29 cellular contexts compared by ENCODE assay signal in the genomic region with DNA sequence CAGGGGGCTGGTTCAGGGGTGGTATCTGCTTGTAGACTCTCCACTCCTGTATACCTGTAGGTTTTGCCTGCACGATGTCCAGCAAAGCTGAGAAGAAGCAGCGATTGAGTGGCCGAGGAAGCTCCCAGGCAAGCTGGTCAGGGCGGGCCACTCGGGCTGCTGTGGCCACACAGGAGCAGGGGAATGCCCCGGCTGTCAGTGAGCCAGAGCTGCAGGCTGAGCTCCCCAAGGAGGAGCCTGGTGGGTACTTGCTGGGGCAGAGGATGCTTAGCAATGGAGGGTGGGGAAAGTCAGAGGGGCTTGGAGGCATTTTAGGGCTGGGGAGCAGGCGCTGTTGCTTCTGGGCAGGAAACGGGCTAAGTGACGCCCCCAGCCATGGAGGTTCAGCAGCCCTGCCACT. TPM values are rescaled to one million over a fixed set of nuclear protein-coding genes. Genes with fewer than 3 reads are reported as not detected.
"Had no signal": no experiment of that assay in that cellular context is flagged by ENCODE, and none has a peak within 500 bp of the region (broad histone marks: within the 10 kb centered on the region; RNA-seq: fewer than 3 reads in every experiment).

No MANE protein-coding gene starts in this region.

- H3K36me3 ChIP-seq: colonic mucosa, esophagus squamous epithelium, heart right ventricle, lower lobe of right lung, prostate gland, right atrium auricular region, suprapubic skin, thyroid gland had no signal

- DNase-seq: central memory CD4-positive, alpha-beta T cell; colonic mucosa; effector memory CD4-positive, alpha-beta T cell; erythroblast; esophagus squamous epithelium; foreskin melanocyte; glutamatergic neuron; heart right ventricle; hippocampal formation; left ventricle myocardium superior; lower lobe of right lung; natural killer cell; occipital lobe; stimulated activated CD4-positive, alpha-beta T cell treated with anti-CD3 and anti-CD28 coated beads, Interleukin-12 subunit alpha, Interleukin-12 subunit beta, amount 100 ng/mL, for 4 hours; stimulated activated CD4-positive, alpha-beta T cell treated with anti-CD3 and anti-CD28 coated beads, Interleukin-1b, Interleukin-23, amount 100 ng/mL, for 48 hours; stimulated activated CD4-positive, alpha-beta T cell treated with anti-CD3 and anti-CD28 coated beads, Interleukin-4, amount 100 ng/mL, for 1 hour; stimulated activated CD8-positive, alpha-beta memory T cell treated with anti-CD3 and anti-CD28 coated beads, Interleukin-4, amount 100 ng/mL, for 48 hours; stimulated activated naive CD4-positive, alpha-beta T cell; stimulated activated naive CD8-positive, alpha-beta T cell treated with anti-CD3 and anti-CD28 coated beads, Interleukin-15, amount 100 ng/mL, for 72 hours; thyroid gland had no signal

- H3K4me3 Mint-ChIP-seq: dendritic cell treated with granulocyte-macrophage colony-stimulating factor and Interleukin-4, amounts not matched to agents 40 ng/mL and 50 ng/mL, for 4 days; natural killer cell; stimulated activated naive CD8-positive, alpha-beta T cell treated with anti-CD3 and anti-CD28 coated beads, Interleukin-15, amount 100 ng/mL, for 72 hours; type B pancreatic cell had no signal

- H3K27ac ChIP-seq: colonic mucosa, esophagus squamous epithelium, heart right ventricle, lower lobe of right lung, parathyroid adenoma, prostate gland, right atrium auricular region, suprapubic skin, thyroid gland had no signal

- H3K9ac ChIP-seq: parathyroid adenoma had no signal

- H3K36me3 Mint-ChIP-seq: natural killer cell, type B pancreatic cell had no signal

- H3K9me3 ChIP-seq: colonic mucosa, esophagus squamous epithelium, heart right ventricle, lower lobe of right lung, prostate gland, right atrium auricular region, suprapubic skin, thyroid gland had no signal

- H3K4me3 ChIP-seq: colonic mucosa, esophagus squamous epithelium, heart right ventricle, lower lobe of right lung, prostate gland, right atrium auricular region, smooth muscle cell, suprapubic skin, thyroid gland had no signal

- H3K4me1 ChIP-seq: colonic mucosa, prostate gland had no signal

- H2AFZ ChIP-seq: parathyroid adenoma had no signal

- H3K79me2 ChIP-seq: parathyroid adenoma had no signal

- H3K27me3 ChIP-seq: right atrium auricular region, thyroid gland had no signal

- FAIRE-seq: islet of Langerhans had no signal

- H3K9me3 Mint-ChIP-seq: dendritic cell treated with granulocyte-macrophage colony-stimulating factor and Interleukin-4, amounts not matched to agents 40 ng/mL and 50 ng/mL, for 4 days; natural killer cell; stimulated activated naive CD8-positive, alpha-beta T cell treated with anti-CD3 and anti-CD28 coated beads, Interleukin-15, amount 100 ng/mL, for 72 hours; type B pancreatic cell had no signal

- H3K27ac Mint-ChIP-seq: dendritic cell treated with granulocyte-macrophage colony-stimulating factor and Interleukin-4, amounts not matched to agents 40 ng/mL and 50 ng/mL, for 4 days; natural killer cell; stimulated activated naive CD8-positive, alpha-beta T cell treated with anti-CD3 and anti-CD28 coated beads, Interleukin-15, amount 100 ng/mL, for 72 hours; type B pancreatic cell had no signal

- H3K4me2 ChIP-seq: smooth muscle cell had no signal

RNA-seq across cellular contexts. Expression of a gene that starts 2.1 kb away (rescaled TPM):
- total RNA-seq: smooth muscle cell had no signal
- polyA plus RNA-seq: smooth muscle cell had no signal

RNA-seq across cellular contexts. Expression of a gene that starts 14.7 kb away (rescaled TPM):
- total RNA-seq: mononuclear cell, natural killer cell had no signal
